In the genomic region with DNA sequence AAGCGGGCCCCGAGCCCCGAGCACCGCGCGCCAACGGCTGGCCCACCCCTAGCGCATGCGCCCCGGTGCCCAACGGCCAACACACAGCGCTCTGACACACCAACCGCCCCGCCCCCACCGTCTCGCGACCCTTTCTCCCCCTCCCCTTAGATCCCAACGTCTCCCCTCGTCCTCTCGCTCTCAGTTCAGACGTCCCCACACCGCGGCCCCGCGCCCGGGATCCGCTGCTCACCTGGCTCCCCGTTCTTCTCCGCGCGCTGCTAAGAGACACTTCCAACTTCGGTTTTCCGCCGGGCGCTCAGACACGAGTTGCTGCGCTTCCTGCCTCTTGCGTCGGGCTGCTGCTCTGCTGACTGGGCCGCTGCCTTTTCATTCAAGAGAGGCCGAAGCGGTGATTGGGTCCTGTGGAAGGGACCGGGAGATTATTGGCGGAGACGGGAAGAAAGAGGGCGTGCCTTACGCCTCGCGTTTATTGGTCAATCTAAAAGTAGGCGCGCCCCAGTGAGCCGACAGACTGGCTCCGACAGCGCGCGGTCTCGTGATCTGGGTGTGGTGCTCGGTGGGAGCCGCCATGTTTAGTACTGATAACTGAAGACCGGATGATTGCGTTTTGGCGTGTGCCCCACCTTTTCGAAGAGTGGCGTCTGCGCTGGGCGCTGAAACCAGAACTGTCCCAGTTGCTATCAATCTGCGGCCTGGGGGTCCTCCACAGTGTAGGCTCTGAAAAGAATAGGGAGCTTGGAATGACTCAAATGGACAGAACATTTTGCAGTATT, we compare ENCODE assay signal across 1 cellular context.
TF ChIP-seq lines count a peak whose summit lies in the region.

Gene DDX39A, minus strand, starts transcription at position 304 of the 776 bp plus-strand sequence. CDS start 6,121 bp downstream, outside the sequence.

TF ChIP-seq in K562, 482 proteins besides CTCF, POLR2A, EP300 and RAD21 (continued from another document and continues in another):
- peak in 1 of 2 experiments; percentile 25; a peak in 1 of 4 replicates for TF ChIP-seq RCOR1 (IDR thresholded peaks at IDR 0.05; ENCODE audit: borderline replicate concordance in 1 of 2, low read depth in 2 of 2, low read length in 2 of 2)
- no peak for TF ChIP-seq THRAP3 (IDR thresholded peaks at IDR 0.05; ENCODE audit: borderline replicate concordance)
- TF ChIP-seq GATAD2A (IDR thresholded peaks at IDR 0.05): no peak
- TF ChIP-seq UBTF (IDR thresholded peaks at IDR 0.05; ENCODE audit: borderline replicate concordance in 1 of 2, low read depth in 2 of 2, low read length in 2 of 2): 0 out of 4 replicates have a peak, but pooled peaks of 1 of the 2 experiments have one; percentile 32
- TF ChIP-seq TBP (optimal IDR thresholded peaks at IDR 0.05; ENCODE audit: low read depth, low read length): peak; percentile 91
- 0 out of 2 replicates have a peak, but pooled peaks have one; percentile 19 for TF ChIP-seq CBX1 (IDR thresholded peaks at IDR 0.05; ENCODE audit: low read depth)
- no peak for TF ChIP-seq BACH1 (tag; IDR thresholded peaks at IDR 0.05)
- TF ChIP-seq, protein P1, sequence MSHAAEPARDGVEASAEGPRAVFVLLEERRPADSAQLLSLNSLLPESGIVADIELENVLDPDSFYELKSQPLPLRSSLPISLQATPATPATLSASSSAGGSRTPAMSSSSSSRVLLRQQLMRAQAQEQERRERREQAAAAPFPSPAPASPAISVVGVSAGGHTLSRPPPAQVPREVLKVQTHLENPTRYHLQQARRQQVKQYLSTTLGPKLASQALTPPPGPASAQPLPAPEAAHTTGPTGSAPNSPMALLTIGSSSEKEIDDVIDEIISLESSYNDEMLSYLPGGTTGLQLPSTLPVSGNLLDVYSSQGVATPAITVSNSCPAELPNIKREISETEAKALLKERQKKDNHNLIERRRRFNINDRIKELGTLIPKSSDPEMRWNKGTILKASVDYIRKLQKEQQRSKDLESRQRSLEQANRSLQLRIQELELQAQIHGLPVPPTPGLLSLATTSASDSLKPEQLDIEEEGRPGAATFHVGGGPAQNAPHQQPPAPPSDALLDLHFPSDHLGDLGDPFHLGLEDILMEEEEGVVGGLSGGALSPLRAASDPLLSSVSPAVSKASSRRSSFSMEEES (CRISPR knock-in tag; IDR thresholded peaks at IDR 0.05): peak; percentile 95
- TF ChIP-seq PHF8 (IDR thresholded peaks at IDR 0.05; ENCODE audit: borderline replicate concordance, low read length): peak; percentile 83
- TF ChIP-seq, protein P2, sequence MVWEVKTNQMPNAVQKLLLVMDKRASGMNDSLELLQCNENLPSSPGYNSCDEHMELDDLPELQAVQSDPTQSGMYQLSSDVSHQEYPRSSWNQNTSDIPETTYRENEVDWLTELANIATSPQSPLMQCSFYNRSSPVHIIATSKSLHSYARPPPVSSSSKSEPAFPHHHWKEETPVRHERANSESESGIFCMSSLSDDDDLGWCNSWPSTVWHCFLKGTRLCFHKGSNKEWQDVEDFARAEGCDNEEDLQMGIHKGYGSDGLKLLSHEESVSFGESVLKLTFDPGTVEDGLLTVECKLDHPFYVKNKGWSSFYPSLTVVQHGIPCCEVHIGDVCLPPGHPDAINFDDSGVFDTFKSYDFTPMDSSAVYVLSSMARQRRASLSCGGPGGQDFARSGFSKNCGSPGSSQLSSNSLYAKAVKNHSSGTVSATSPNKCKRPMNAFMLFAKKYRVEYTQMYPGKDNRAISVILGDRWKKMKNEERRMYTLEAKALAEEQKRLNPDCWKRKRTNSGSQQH (CRISPR knock-in tag; IDR thresholded peaks at IDR 0.05): 0 out of 2 replicates have a peak, but pooled peaks have one; percentile 27
- peak; percentile 97 for TF ChIP-seq NEUROD1 (IDR thresholded peaks at IDR 0.05; ENCODE audit: borderline replicate concordance, low read depth, low read length, partially characterized antibody)
- TF ChIP-seq TBL1XR1 (IDR thresholded peaks at IDR 0.05; ENCODE audit: low read length in 2 of 2): peak in 1 of 2 experiments; percentile 57; a peak in 2 of 4 replicates
- TF ChIP-seq, protein P3, sequence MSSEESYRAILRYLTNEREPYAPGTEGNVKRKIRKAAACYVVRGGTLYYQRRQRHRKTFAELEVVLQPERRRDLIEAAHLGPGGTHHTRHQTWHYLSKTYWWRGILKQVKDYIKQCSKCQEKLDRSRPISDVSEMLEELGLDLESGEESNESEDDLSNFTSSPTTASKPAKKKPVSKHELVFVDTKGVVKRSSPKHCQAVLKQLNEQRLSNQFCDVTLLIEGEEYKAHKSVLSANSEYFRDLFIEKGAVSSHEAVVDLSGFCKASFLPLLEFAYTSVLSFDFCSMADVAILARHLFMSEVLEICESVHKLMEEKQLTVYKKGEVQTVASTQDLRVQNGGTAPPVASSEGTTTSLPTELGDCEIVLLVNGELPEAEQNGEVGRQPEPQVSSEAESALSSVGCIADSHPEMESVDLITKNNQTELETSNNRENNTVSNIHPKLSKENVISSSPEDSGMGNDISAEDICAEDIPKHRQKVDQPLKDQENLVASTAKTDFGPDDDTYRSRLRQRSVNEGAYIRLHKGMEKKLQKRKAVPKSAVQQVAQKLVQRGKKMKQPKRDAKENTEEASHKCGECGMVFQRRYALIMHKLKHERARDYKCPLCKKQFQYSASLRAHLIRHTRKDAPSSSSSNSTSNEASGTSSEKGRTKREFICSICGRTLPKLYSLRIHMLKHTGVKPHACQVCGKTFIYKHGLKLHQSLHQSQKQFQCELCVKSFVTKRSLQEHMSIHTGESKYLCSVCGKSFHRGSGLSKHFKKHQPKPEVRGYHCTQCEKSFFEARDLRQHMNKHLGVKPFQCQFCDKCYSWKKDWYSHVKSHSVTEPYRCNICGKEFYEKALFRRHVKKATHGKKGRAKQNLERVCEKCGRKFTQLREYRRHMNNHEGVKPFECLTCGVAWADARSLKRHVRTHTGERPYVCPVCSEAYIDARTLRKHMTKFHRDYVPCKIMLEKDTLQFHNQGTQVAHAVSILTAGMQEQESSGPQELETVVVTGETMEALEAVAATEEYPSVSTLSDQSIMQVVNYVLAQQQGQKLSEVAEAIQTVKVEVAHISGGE (CRISPR knock-in tag; IDR thresholded peaks at IDR 0.05): peak in 1 of 3 experiments; percentile 22; a peak in 1 of 6 replicates
- TF ChIP-seq FOXP4 (CRISPR knock-in tag; IDR thresholded peaks at IDR 0.05; ENCODE audit: borderline replicate concordance): peak; percentile 16; the same call in 1 of the 2 replicates
- peak; percentile 47 for TF ChIP-seq MXI1 (IDR thresholded peaks at IDR 0.05; ENCODE audit: low read depth, low read length)
- TF ChIP-seq, protein P4, sequence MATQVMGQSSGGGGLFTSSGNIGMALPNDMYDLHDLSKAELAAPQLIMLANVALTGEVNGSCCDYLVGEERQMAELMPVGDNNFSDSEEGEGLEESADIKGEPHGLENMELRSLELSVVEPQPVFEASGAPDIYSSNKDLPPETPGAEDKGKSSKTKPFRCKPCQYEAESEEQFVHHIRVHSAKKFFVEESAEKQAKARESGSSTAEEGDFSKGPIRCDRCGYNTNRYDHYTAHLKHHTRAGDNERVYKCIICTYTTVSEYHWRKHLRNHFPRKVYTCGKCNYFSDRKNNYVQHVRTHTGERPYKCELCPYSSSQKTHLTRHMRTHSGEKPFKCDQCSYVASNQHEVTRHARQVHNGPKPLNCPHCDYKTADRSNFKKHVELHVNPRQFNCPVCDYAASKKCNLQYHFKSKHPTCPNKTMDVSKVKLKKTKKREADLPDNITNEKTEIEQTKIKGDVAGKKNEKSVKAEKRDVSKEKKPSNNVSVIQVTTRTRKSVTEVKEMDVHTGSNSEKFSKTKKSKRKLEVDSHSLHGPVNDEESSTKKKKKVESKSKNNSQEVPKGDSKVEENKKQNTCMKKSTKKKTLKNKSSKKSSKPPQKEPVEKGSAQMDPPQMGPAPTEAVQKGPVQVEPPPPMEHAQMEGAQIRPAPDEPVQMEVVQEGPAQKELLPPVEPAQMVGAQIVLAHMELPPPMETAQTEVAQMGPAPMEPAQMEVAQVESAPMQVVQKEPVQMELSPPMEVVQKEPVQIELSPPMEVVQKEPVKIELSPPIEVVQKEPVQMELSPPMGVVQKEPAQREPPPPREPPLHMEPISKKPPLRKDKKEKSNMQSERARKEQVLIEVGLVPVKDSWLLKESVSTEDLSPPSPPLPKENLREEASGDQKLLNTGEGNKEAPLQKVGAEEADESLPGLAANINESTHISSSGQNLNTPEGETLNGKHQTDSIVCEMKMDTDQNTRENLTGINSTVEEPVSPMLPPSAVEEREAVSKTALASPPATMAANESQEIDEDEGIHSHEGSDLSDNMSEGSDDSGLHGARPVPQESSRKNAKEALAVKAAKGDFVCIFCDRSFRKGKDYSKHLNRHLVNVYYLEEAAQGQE (CRISPR knock-in tag; IDR thresholded peaks at IDR 0.05; ENCODE audit: low read depth): no peak
- TF ChIP-seq, protein P5, sequence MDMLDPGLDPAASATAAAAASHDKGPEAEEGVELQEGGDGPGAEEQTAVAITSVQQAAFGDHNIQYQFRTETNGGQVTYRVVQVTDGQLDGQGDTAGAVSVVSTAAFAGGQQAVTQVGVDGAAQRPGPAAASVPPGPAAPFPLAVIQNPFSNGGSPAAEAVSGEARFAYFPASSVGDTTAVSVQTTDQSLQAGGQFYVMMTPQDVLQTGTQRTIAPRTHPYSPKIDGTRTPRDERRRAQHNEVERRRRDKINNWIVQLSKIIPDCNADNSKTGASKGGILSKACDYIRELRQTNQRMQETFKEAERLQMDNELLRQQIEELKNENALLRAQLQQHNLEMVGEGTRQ (CRISPR knock-in tag; IDR thresholded peaks at IDR 0.05): 0 out of 2 replicates have a peak, but pooled peaks have one; percentile 16
- TF ChIP-seq ZNF586 (CRISPR knock-in tag; conservative IDR thresholded peaks at IDR 0.05): no peak
- no peak; the same call in 1 of the 2 replicates for TF ChIP-seq POLR2AphosphoS2 (IDR thresholded peaks at IDR 0.05; ENCODE audit: low read length)
- TF ChIP-seq, protein P6, sequence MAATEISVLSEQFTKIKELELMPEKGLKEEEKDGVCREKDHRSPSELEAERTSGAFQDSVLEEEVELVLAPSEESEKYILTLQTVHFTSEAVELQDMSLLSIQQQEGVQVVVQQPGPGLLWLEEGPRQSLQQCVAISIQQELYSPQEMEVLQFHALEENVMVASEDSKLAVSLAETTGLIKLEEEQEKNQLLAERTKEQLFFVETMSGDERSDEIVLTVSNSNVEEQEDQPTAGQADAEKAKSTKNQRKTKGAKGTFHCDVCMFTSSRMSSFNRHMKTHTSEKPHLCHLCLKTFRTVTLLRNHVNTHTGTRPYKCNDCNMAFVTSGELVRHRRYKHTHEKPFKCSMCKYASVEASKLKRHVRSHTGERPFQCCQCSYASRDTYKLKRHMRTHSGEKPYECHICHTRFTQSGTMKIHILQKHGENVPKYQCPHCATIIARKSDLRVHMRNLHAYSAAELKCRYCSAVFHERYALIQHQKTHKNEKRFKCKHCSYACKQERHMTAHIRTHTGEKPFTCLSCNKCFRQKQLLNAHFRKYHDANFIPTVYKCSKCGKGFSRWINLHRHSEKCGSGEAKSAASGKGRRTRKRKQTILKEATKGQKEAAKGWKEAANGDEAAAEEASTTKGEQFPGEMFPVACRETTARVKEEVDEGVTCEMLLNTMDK (IDR thresholded peaks at IDR 0.05; ENCODE audit: borderline replicate concordance, insufficient read depth, low read depth, low read length, poor library complexity, severe bottlenecking): no peak
- TF ChIP-seq, protein P7, sequence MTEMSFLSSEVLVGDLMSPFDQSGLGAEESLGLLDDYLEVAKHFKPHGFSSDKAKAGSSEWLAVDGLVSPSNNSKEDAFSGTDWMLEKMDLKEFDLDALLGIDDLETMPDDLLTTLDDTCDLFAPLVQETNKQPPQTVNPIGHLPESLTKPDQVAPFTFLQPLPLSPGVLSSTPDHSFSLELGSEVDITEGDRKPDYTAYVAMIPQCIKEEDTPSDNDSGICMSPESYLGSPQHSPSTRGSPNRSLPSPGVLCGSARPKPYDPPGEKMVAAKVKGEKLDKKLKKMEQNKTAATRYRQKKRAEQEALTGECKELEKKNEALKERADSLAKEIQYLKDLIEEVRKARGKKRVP (CRISPR knock-in tag; IDR thresholded peaks at IDR 0.05): 0 out of 2 replicates have a peak, but pooled peaks have one; percentile 25
- peak; percentile 39; the same call in 1 of the 2 replicates for TF ChIP-seq SPI1 (IDR thresholded peaks at IDR 0.05; ENCODE audit: borderline replicate concordance, low read depth, low read length)
- TF ChIP-seq MTF1 (CRISPR knock-in tag; IDR thresholded peaks at IDR 0.05; ENCODE audit: borderline replicate concordance): no peak
- no peak for TF ChIP-seq ZNF274 (IDR thresholded peaks at IDR 0.05; ENCODE audit: borderline replicate concordance, low read depth, low read length)
- TF ChIP-seq POLR2G (IDR thresholded peaks at IDR 0.05; ENCODE audit: low read depth, low read length): peak; percentile 99
- TF ChIP-seq ZNF232 (CRISPR knock-in tag; IDR thresholded peaks at IDR 0.05): no peak
- no peak for TF ChIP-seq ZC3H11A (IDR thresholded peaks at IDR 0.05; ENCODE audit: low read depth, low read length)
- no peak for TF ChIP-seq ARID2 (IDR thresholded peaks at IDR 0.05)
- peak; percentile 63; the same call in 1 of the 2 replicates for TF ChIP-seq EHMT2 (IDR thresholded peaks at IDR 0.05)
